Comparison of ENCODE assay signal across 8 cellular contexts in genomic region chr6:33317668-33318425, GRCh38. TPM values are rescaled to one million over a fixed set of nuclear protein-coding genes. Genes with fewer than 3 reads are reported as not detected.
DNase-seq lines count a peak whose midpoint lies in the region; ATAC-seq, FAIRE-seq and TF ChIP-seq lines count a peak whose summit lies in the region.

Gene ZBTB22, minus strand, starts transcription at chr6:33317744. Its CDS starts 828 bp downstream, at chr6:33316916.

- TF ChIP-seq POLR2A in HepG2 (IDR thresholded peaks at IDR 0.05; ENCODE audit: insufficient read depth in 1 of 2, low read depth in 2 of 2, low read length in 2 of 2) = no peak

- TF ChIP-seq RAD21 in HepG2 (CRISPR knock-in tag; IDR thresholded peaks at IDR 0.05) = no peak

- peaks cover 3% of the 10 kb centered on the region; the same call in 1 of the 2 replicates for H3K4me1 ChIP-seq in BE2C
- peaks cover 55% of the 10 kb centered on the region for H3K4me1 ChIP-seq in HepG2 (ENCODE audit: insufficient read depth, low read length)

- peak within 1 kb of the TSS; percentile 78 for H3K4me2 ChIP-seq in HepG2 (ENCODE audit: low read depth, low read length)

- H2AFZ ChIP-seq in HepG2 (ENCODE audit: low read length) = peak within 1 kb of the TSS; percentile 84

- peak; percentile 99 for DNase-seq in BE2C
- DNase-seq in NCI-H748 treated with DMSO at 0.1 percent for 48 hours (lab: John Stamatoyannopoulos, UW) = peak; percentile 96
- DNase-seq in activated CD4-positive, alpha-beta T cell treated with anti-CD3 and anti-CD28 coated beads, Interleukin-2, amount 50 U/mL, for 24 hours (ENCODE audit: low read depth in 1 of 2, low spot score in 1 of 2) = peak; percentile 91 to 95
- peak; percentile 99 for DNase-seq in dermis blood vessel endothelial cell
- peak; percentile 99 for DNase-seq in HepG2 (ENCODE audit: low spot score)
- DNase-seq in stimulated activated CD4-positive, alpha-beta T cell treated with anti-CD3 and anti-CD28 coated beads, Interleukin-4, amount 100 ng/mL, for 1 hour = peak; percentile 96

- POLR2A ChIA-PET in HepG2 (lab: Yijun Ruan, JAX) = interaction anchor here (0.5 to 3.9 kb wide), 29 partner anchors 9 to 1122 kb away, joined by 3 to 57 read pairs (median 5); partner anchors contain the start of genes B3GALT4, CUTA, PFDN6 and PHF1

- peaks cover 30% of the 10 kb centered on the region for H3K79me2 ChIP-seq in HepG2 (ENCODE audit: insufficient read depth, low read length)

- in situ Hi-C loops in HepG2 (cut with HindIII; ENCODE audit: extremely low pct_ligation_motif_present, low pct_unique_long_range_greater_than_20kb) = no loop called here

- intact Hi-C loops in HepG2 (cut with micrococcal nuclease; ENCODE audit: unreplicated experiment) = no loop called here

- WGBS in HepG2 (ENCODE audit: low lambda C conversion rate) = 2% methylated on average over 34 of the region's 45 CpGs

- peak within 1 kb of the TSS; percentile 72 for H3K9ac ChIP-seq in HepG2 (ENCODE audit: insufficient read depth, low read depth, low read length)

- H3K36me3 ChIP-seq in BE2C (peaks cover 30% of the 10 kb centered on the region), HepG2 (replicated peaks in 1 of 2; ENCODE audit: control insufficient read depth in 1 of 2, insufficient read depth in 2 of 2, low read length in 2 of 2) (peaks cover 5 to 31% of the 10 kb centered on the region in 2 experiments)

- H3K4me3 ChIP-seq in BE2C (ENCODE audit: low read depth, low read length) = peak within 1 kb of the TSS; percentile 69
- H3K4me3 ChIP-seq in HepG2 (replicated peaks in 1 of 3; ENCODE audit: insufficient read depth in 1 of 3, low read depth in 2 of 3, low read length in 3 of 3) = peak within 1 kb of the TSS; percentile 71 to 79 (median 73)

- no peaks in the 10 kb centered on the region for H3K9me3 ChIP-seq in BE2C
- no peaks in the 10 kb centered on the region for H3K9me3 ChIP-seq in HepG2 (ENCODE audit: low read length)

- TF ChIP-seq CTCF in BE2C (IDR thresholded peaks at IDR 0.05; ENCODE audit: low read depth, low read length) (no peak), HepG2 (CRISPR knock-in tag; IDR thresholded peaks at IDR 0.05) (no peak)

- no peak for TF ChIP-seq EP300 in HepG2 (IDR thresholded peaks at IDR 0.05; ENCODE audit: low read depth in 2 of 2, low read length in 2 of 2)
- TF ChIP-seq EP300 in HepG2 (CRISPR knock-in tag; IDR thresholded peaks at IDR 0.05; ENCODE audit: borderline replicate concordance) = no peak

- peak within 1 kb of the TSS; percentile 82 for H3K27ac ChIP-seq in HepG2 (ENCODE audit: extremely low read length, insufficient read depth, low read length)

- H3K27me3 ChIP-seq in BE2C = no peaks in the 10 kb centered on the region
- no peaks in the 10 kb centered on the region; a peak in 2 of 5 replicates for H3K27me3 ChIP-seq in HepG2 (ENCODE audit: control insufficient read depth in 1 of 2, insufficient read depth in 2 of 2, low read length in 2 of 2)

- CTCF ChIA-PET in HepG2 (lab: Yijun Ruan, JAX; ENCODE audit: low intra/inter-chr PET ratio, low total read pairs) = no interaction called here

- peak; percentile 100 for FAIRE-seq in HepG2 (lab: Jason Lieb, UNC)

- peaks cover 3% of the 10 kb centered on the region; the same call in 1 of the 2 replicates for H4K20me1 ChIP-seq in HepG2 (ENCODE audit: insufficient read depth, low read length)

- BruUV-seq in HepG2 (replicated peaks; lab: Mats Ljungman, UMichigan) = no TSS peak

- ATAC-seq in GM19328 (IDR thresholded peaks at IDR 0.05; ENCODE audit: unreplicated experiment) (peak; percentile 50), HG03521 (IDR thresholded peaks at IDR 0.05; ENCODE audit: unreplicated experiment) (peak; percentile 47), HepG2 (peak; percentile 79)

TF ChIP-seq in HepG2, 621 proteins besides CTCF, POLR2A, EP300 and RAD21 (continues in another document):
- TF ChIP-seq ELF1 (CRISPR knock-in tag; IDR thresholded peaks at IDR 0.05) (no peak; the same call in none of the 2 replicates), ZBTB49 (CRISPR knock-in tag; IDR thresholded peaks at IDR 0.05; ENCODE audit: borderline replicate concordance) (no peak), ZBTB44 (CRISPR knock-in tag; IDR thresholded peaks at IDR 0.05) (0 out of 2 replicates have a peak, but pooled peaks have one; percentile 48), BCLAF1 (IDR thresholded peaks at IDR 0.05) (no peak)

RNA-seq across cellular contexts. Expression of gene ZBTB22, which starts in this region (rescaled TPM):
- 20.3 TPM for polyA plus RNA-seq in BE2C (2012; ENCODE audit: insufficient read depth, insufficient read length, low read depth)
- total RNA-seq in dermis blood vessel endothelial cell (15.8 and 16.8 TPM in 2 replicates), HepG2 (2016; rRNA removed; fragmentation: Illumina TruSeq; extraction: Trizol) (6.6 and 8.0 TPM in 2 replicates)
- total RNA-seq in HepG2 (2016; cell fraction: cytosol; rRNA removed; fragmentation: Illumina TruSeq; extraction: Trizol; ENCODE audit: low read depth) = 2.3 and 2.6 TPM in 2 replicates
- 5.5 and 8.7 TPM in 2 replicates for total RNA-seq in HepG2 (2016; cell fraction: insoluble cytoplasmic fraction; rRNA removed; fragmentation: Illumina TruSeq; extraction: Trizol)
- total RNA-seq in HepG2 (2016; cell fraction: membrane; rRNA removed; fragmentation: Illumina TruSeq; extraction: Trizol) = 7.1 and 7.2 TPM in 2 replicates
- 5.7 and 6.4 TPM in 2 replicates for total RNA-seq in HepG2 (2016; cell fraction: nucleus; rRNA removed; fragmentation: Illumina TruSeq; extraction: Trizol)
- polyA plus RNA-seq in HepG2 (2011; rRNA removed) = 10.6 and 13.4 TPM in 2 replicates
- polyA plus RNA-seq in HepG2 (2011; cell fraction: cytosol; rRNA removed) = 8.3 and 11.3 TPM in 2 replicates
- 21.6 and 22.3 TPM in 2 replicates for polyA plus RNA-seq in HepG2 (2011; cell fraction: nucleus; rRNA removed)
- 7.0 and 7.7 TPM in 2 replicates for polyA plus RNA-seq in HepG2 (2012)
- 1.6 and 1.7 TPM in 2 replicates for polyA plus RNA-seq in HepG2 (2016; cell fraction: cytosol; fragmentation: Illumina TruSeq; extraction: Trizol; ENCODE audit: low read depth)
- polyA plus RNA-seq in HepG2 (2016; cell fraction: insoluble cytoplasmic fraction; fragmentation: Illumina TruSeq; extraction: Trizol; ENCODE audit: low read depth) = 6.1 and 6.4 TPM in 2 replicates
- 5.8 and 6.0 TPM in 2 replicates for polyA plus RNA-seq in HepG2 (2016; cell fraction: membrane; fragmentation: Illumina TruSeq; extraction: Trizol; ENCODE audit: low read depth)
- 12.9 TPM in 2 replicates for polyA plus RNA-seq in HepG2 (2016; cell fraction: nucleus; fragmentation: Illumina TruSeq; extraction: Trizol; ENCODE audit: insufficient read depth, low read depth)
- polyA minus RNA-seq in HepG2 (2011; rRNA and poly(A)+ RNA removed; ENCODE audit: low replicate concordance) = 17.5 and 28.0 TPM in 2 replicates
- polyA minus RNA-seq in HepG2 (2011; cell fraction: cytosol; rRNA and poly(A)+ RNA removed) = 5.7 and 6.2 TPM in 2 replicates
- polyA minus RNA-seq in HepG2 (2011; cell fraction: nucleus; rRNA and poly(A)+ RNA removed) = 7.8 and 9.8 TPM in 2 replicates

Comparison
In these comparisons a context has a peak if more than half of its experiments do, and no peak if none do; other contexts are left out.
1. Peak in every context shown above with its lines: DNase-seq, ATAC-seq, H3K4me3 ChIP-seq and H3K27ac ChIP-seq.